10 cellular contexts compared by ENCODE assay signal in genomic region chr2:99430614-99431258, GRCh38. TPM values are rescaled to one million over a fixed set of nuclear protein-coding genes. Genes with fewer than 3 reads are reported as not detected.
DNase-seq lines count a peak whose midpoint lies in the region; ATAC-seq and TF ChIP-seq lines count a peak whose summit lies in the region.
"Had no signal": no experiment of that assay in that cellular context is flagged by ENCODE, and none has a peak within 500 bp of the region (broad histone marks: within the 10 kb centered on the region; RNA-seq: fewer than 3 reads in every experiment).

No MANE protein-coding gene starts in this region.

- H3K36me3 Mint-ChIP-seq in naive B cell: peaks cover 8 to 14% of the 10 kb centered on the region in 2 donors

- peaks cover 0 to 8% (median 3%) of the 10 kb centered on the region in 3 donors for H3K4me1 Mint-ChIP-seq in naive B cell

- no peak overlapping the region for H3K4me3 Mint-ChIP-seq in naive B cell

- no peak for ATAC-seq in naive B cell (ENCODE audit: low read depth in 2 of 2)
- ATAC-seq: HCT116 had no signal

- TF ChIP-seq CTCF in AG10803 (conservative IDR thresholded peaks at IDR 0.05; ENCODE audit: low read length) (no peak), astrocyte of the cerebellum (IDR thresholded peaks at IDR 0.05; ENCODE audit: low read depth, low read length, missing control alignments) (no peak), dorsolateral prefrontal cortex (IDR thresholded peaks at IDR 0.05 in 54 of 56, conservative IDR thresholded peaks at IDR 0.05 in 2 of 56; ENCODE audit: low read depth in 1 of 56, partially characterized antibody in 56 of 56) (no peak)

- H3K27ac Mint-ChIP-seq in naive B cell: peak overlapping the region in 4 of 6 donors; percentile 8 to 64 (median 30)

- in situ Hi-C loops in astrocyte of the cerebellum (cut with HindIII; ENCODE audit: low sequenced_read_pairs): no loop called here

- no peaks in the 10 kb centered on the region for H3K27me3 Mint-ChIP-seq in naive B cell

- H3K9me3 Mint-ChIP-seq in naive B cell: no peaks in the 10 kb centered on the region

- H3K27ac ChIP-seq in dorsolateral prefrontal cortex: peak overlapping the region in 8 of 59 donors; percentile 6 to 46 (median 24)

- intact Hi-C loops in dorsolateral prefrontal cortex (cut with DNase I): loop anchor here in 1 of 2 donors (10.0 kb wide), 1 partner anchor 54 kb away; no protein-coding TSS in a partner anchor

- H3K4me3 ChIP-seq in AG10803 (ENCODE audit: low read length) (no peak overlapping the region), astrocyte of the cerebellum (ENCODE audit: low read depth, low read length) (no peak overlapping the region), dorsolateral prefrontal cortex (no peak overlapping the region)

- peak; percentile 62 for DNase-seq in AG10803 (ENCODE audit: low read depth)
- DNase-seq in GM03348 (ENCODE audit: low spot score): peak; percentile 17
- peak; percentile 83 for DNase-seq in astrocyte of the cerebellum (ENCODE audit: low read depth)
- DNase-seq in naive B cell: no peak
- no peak for DNase-seq in T1000 (lab: John Stamatoyannopoulos, UW)
- no peak for DNase-seq in occipital lobe (lab: John Stamatoyannopoulos, UW)
- no peak for DNase-seq in NCI-H1436 (lab: John Stamatoyannopoulos, UW)
- DNase-seq in dorsolateral prefrontal cortex: no peak
- DNase-seq: activated naive CD4-positive, alpha-beta T cell had no signal

- H3K27me3 ChIP-seq in dorsolateral prefrontal cortex: no peaks in the 10 kb centered on the region

RNA-seq across cellular contexts. Expression of gene REV1, which starts 59.1 kb away (rescaled TPM):
- 10 to 100 TPM; 14.7 to 25.8 (median 17.9) TPM for polyA plus RNA-seq in naive B cell (ENCODE audit: low read depth in 6 of 6)
- total RNA-seq in occipital lobe: 122 TPM
- total RNA-seq in dorsolateral prefrontal cortex: 10 to 100 TPM; 47.8 to 91.4 (median 67.5) TPM

Comparison
In these comparisons a context has a peak if more than half of its experiments do, and no peak if none do; other contexts are left out.
1. DNase-seq: peak in AG10803 (single experiment), GM03348 (single experiment) and astrocyte of the cerebellum (single experiment); none in naive B cell (single experiment), T1000 (single experiment), occipital lobe (single experiment), NCI-H1436 (single experiment) and dorsolateral prefrontal cortex (0 of 10).